ENCODE assay signal across 9 cellular contexts in the genomic region with DNA sequence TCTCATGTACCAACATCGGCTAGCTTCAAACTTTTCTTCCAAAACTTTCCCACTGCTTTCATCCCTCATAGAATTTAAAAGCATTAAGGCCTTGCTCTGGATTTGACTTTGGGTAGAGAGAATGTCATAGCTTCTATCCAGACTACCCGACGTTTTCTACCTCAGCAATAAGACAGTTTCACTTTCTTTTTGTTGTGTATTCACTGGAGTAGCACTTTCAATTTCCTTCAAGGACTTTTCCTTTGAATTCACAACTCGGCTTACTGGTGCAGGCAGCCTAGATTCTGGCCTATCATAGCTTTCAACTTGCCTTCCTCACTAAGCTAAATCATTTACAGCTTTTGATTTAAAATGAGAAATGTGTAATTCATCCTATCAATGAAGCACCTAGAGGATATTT.
DNase-seq lines count a peak whose midpoint lies in the region; ATAC-seq, FAIRE-seq and TF ChIP-seq lines count a peak whose summit lies in the region.
"Had no signal": no experiment of that assay in that cellular context is flagged by ENCODE, and none has a peak within 500 bp of the region (broad histone marks: within the 10 kb centered on the region; RNA-seq: fewer than 3 reads in every experiment).

No MANE protein-coding gene starts in this region.

- no peaks in the 10 kb centered on the region for H3K4me1 Mint-ChIP-seq in CD14-positive monocyte

- ATAC-seq in GM19455 (IDR thresholded peaks at IDR 0.05; ENCODE audit: unreplicated experiment), result no peak

- H3K27ac ChIP-seq in neuronal stem cell (replicated peaks; ENCODE audit: low read length), result no peak overlapping the region
- no peak overlapping the region for H3K27ac ChIP-seq in WERI-Rb-1

- peak overlapping the region; percentile 25 for H3K4me3 ChIP-seq in bronchial epithelial cell (ENCODE audit: low read depth, low read length)
- no peak overlapping the region for H3K4me3 ChIP-seq in neuronal stem cell (ENCODE audit: low read length in 2 of 2)
- H3K4me3 ChIP-seq in WERI-Rb-1 (ENCODE audit: low read depth, low read length), result no peak overlapping the region

- H3K9ac ChIP-seq in neuronal stem cell (ENCODE audit: low read depth, low read length, poor library complexity), result no peak overlapping the region

- H2BK12ac ChIP-seq in neuronal stem cell (ENCODE audit: low read length), result no peak overlapping the region

- H3K23ac ChIP-seq in neuronal stem cell (ENCODE audit: low read depth, low read length, poor library complexity), result no peak overlapping the region

- peak overlapping the region; percentile 85 for H2AFZ ChIP-seq in neuronal stem cell (ENCODE audit: low read length)

- no peak for FAIRE-seq in bronchial epithelial cell (lab: Jason Lieb, UNC)
- FAIRE-seq: endometrium had no signal

- H3K9me3 ChIP-seq in neuronal stem cell (replicated peaks in 1 of 2; ENCODE audit: control insufficient read depth in 2 of 2, insufficient read depth in 1 of 2, low read depth in 1 of 2, low read length in 2 of 2), result no peaks in the 10 kb centered on the region
- no peaks in the 10 kb centered on the region for H3K9me3 ChIP-seq in WERI-Rb-1 (ENCODE audit: severe bottlenecking)

- no peaks in the 10 kb centered on the region for H3K36me3 Mint-ChIP-seq in CD14-positive monocyte

- H3K18ac ChIP-seq in neuronal stem cell (ENCODE audit: low read length), result no peak overlapping the region

- peaks cover 0 to 4% (median 0%) of the 10 kb centered on the region in 7 donors for H3K9me3 Mint-ChIP-seq in CD14-positive monocyte

- WGBS in neuronal stem cell (ENCODE audit: extremely low coverage in 2 of 2, insufficient read length in 2 of 2, insufficient replicate concordance in 1 of 2), 2 donors, result no CpG with 5 or more reads among the region's 4 CpGs

- H4K91ac ChIP-seq in neuronal stem cell (ENCODE audit: low read depth, low read length, poor library complexity), result no peak overlapping the region

- H2BK5ac ChIP-seq in neuronal stem cell (ENCODE audit: low read length), result no peak overlapping the region

- peaks cover 0 to 3% (median 0%) of the 10 kb centered on the region in 3 donors for H3K27me3 Mint-ChIP-seq in CD14-positive monocyte (ENCODE audit: low read depth in 3 of 3)

- no peak overlapping the region for H2BK15ac ChIP-seq in neuronal stem cell (ENCODE audit: low read length)

- H3K36me3 ChIP-seq in bronchial epithelial cell (ENCODE audit: control insufficient read depth, insufficient read depth, low read length), result no peaks in the 10 kb centered on the region
- no peaks in the 10 kb centered on the region for H3K36me3 ChIP-seq in neuronal stem cell (replicated peaks in 1 of 2; ENCODE audit: control insufficient read depth in 2 of 2, insufficient read depth in 2 of 2, low read length in 2 of 2)
- H3K36me3 ChIP-seq in WERI-Rb-1, result no peaks in the 10 kb centered on the region

- no peaks in the 10 kb centered on the region for H3K79me1 ChIP-seq in neuronal stem cell (ENCODE audit: low read depth, low read length)

- no peak overlapping the region for H2BK120ac ChIP-seq in neuronal stem cell (ENCODE audit: low read depth, low read length)

- H3K4me3 Mint-ChIP-seq in CD14-positive monocyte, result peak overlapping the region in 1 of 2 donors; percentile 17

- H2AK5ac ChIP-seq in neuronal stem cell (ENCODE audit: low read depth, low read length), result no peak overlapping the region

- no peaks in the 10 kb centered on the region for H3K4me1 ChIP-seq in neuronal stem cell (ENCODE audit: control insufficient read depth in 2 of 2, insufficient read depth in 1 of 2, low read depth in 1 of 2, low read length in 2 of 2)

- intact Hi-C loops in CD14-positive monocyte (cut with micrococcal nuclease), result no loop called here

- TF ChIP-seq CTCF in bronchial epithelial cell (IDR thresholded peaks at IDR 0.05; ENCODE audit: insufficient read depth, low read length, severe bottlenecking), result no peak
- no peak for TF ChIP-seq CTCF in WERI-Rb-1 (IDR thresholded peaks at IDR 0.05; ENCODE audit: low read depth, low read length)
- TF ChIP-seq CTCF in CD14-positive monocyte (IDR thresholded peaks at IDR 0.05), result no peak

- DNase-seq in GDM1 (lab: John Stamatoyannopoulos, UW) (peak; percentile 14), HT1080 (ENCODE audit: low read depth) (peak; percentile 67), bronchial epithelial cell (ENCODE audit: low read depth) (peak; percentile 17), neuronal stem cell (ENCODE audit: low spot score) (no peak), WERI-Rb-1 (no peak), CD14-positive monocyte (ENCODE audit: low spot score) (no peak), HuH-7.5 (ENCODE audit: low spot score) (no peak)

- H3K14ac ChIP-seq in neuronal stem cell (ENCODE audit: low read length), result no peak overlapping the region

- H3K4me2 ChIP-seq in neuronal stem cell (ENCODE audit: insufficient read depth, low read length, poor library complexity, severe bottlenecking), result no peak overlapping the region

- no peaks in the 10 kb centered on the region for H3K27me3 ChIP-seq in bronchial epithelial cell (ENCODE audit: control insufficient read depth, insufficient read depth, low read length)
- no peaks in the 10 kb centered on the region for H3K27me3 ChIP-seq in neuronal stem cell (ENCODE audit: control insufficient read depth in 3 of 3, insufficient read depth in 3 of 3, low read depth in 1 of 3, low read length in 3 of 3)
- H3K27me3 ChIP-seq in WERI-Rb-1 (ENCODE audit: insufficient read depth, low read depth, severe bottlenecking), result no peaks in the 10 kb centered on the region

- H4K8ac ChIP-seq in neuronal stem cell (ENCODE audit: low read depth, low read length), result no peak overlapping the region

- H3K27ac Mint-ChIP-seq in CD14-positive monocyte, result no peak overlapping the region

- H3K4ac ChIP-seq in neuronal stem cell (ENCODE audit: low read length), result no peak overlapping the region

Comparison
In these comparisons a context has a peak if more than half of its experiments do, and no peak if none do; other contexts are left out.
1. DNase-seq: peak in GDM1 (single experiment), HT1080 (single experiment) and bronchial epithelial cell (single experiment); none in neuronal stem cell (single experiment), WERI-Rb-1 (single experiment), CD14-positive monocyte (single experiment) and HuH-7.5 (single experiment).